ENCODE assay signal across 27 cellular contexts in the genomic region with DNA sequence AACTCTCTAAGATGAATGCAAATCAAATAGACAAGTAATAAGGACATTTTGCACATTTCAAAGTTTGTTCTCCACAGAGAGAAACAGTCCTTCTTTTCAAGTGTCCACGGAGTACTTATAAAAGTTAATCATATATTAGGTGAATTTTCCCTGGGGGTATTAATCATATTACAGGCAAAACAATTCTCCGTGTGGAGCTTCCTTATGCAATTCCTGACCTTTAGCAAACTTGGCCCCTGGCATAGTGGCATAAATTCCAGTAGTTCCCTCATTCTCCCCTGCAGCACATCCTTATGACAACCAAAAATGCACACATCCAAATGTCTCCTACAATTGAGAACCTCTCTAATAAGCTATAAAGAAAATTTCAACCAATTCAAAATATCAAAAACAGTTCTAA. TPM values are rescaled to one million over a fixed set of nuclear protein-coding genes. Genes with fewer than 3 reads are reported as not detected.
A peak's percentile ranks its signal among the peaks of the same experiment; 100 is the strongest.
DNase-seq lines count a peak whose midpoint lies in the region; ATAC-seq, FAIRE-seq and TF ChIP-seq lines count a peak whose summit lies in the region.
"Had no signal": no experiment of that assay in that cellular context is flagged by ENCODE, and none has a peak within 500 bp of the region (broad histone marks: within the 10 kb centered on the region; RNA-seq: fewer than 3 reads in every experiment).

No MANE protein-coding gene starts in this region.

- TF ChIP-seq POLR2A in erythroblast (IDR thresholded peaks at IDR 0.05; ENCODE audit: low read length) = no peak

- no peak for FAIRE-seq in bronchial epithelial cell (lab: Jason Lieb, UNC)
- FAIRE-seq: GM12878 had no signal

- in situ Hi-C loops in ACHN (cut with HindIII; ENCODE audit: low pct_ligation_motif_present, low pct_unique_long_range_greater_than_20kb, low sequenced_read_pairs) = no loop called here

- H3K27me3 ChIP-seq in bronchial epithelial cell (ENCODE audit: control insufficient read depth, insufficient read depth, low read length) = no peaks in the 10 kb centered on the region
- H3K27me3 ChIP-seq: neural progenitor cell, SJSA1 had no signal

- H3K4me3 ChIP-seq in bronchial epithelial cell (ENCODE audit: low read depth, low read length) = no peak overlapping the region
- H3K4me3 ChIP-seq: GM12878, neural progenitor cell, psoas muscle, SJSA1 had no signal

- no peaks in the 10 kb centered on the region for H3K36me3 ChIP-seq in bronchial epithelial cell (ENCODE audit: control insufficient read depth, insufficient read depth, low read length)
- H3K36me3 ChIP-seq: neural progenitor cell, SJSA1 had no signal

- peak; percentile 56 for DNase-seq in ACHN
- DNase-seq in LoVo (ENCODE audit: low spot score) = peak; percentile 56
- peak; percentile 35 for DNase-seq in bronchial epithelial cell (ENCODE audit: low read depth)
- peak; percentile 46 for DNase-seq in kidney glomerular epithelial cell (lab: John Stamatoyannopoulos, UW)
- DNase-seq in NCI-H1694 (lab: John Stamatoyannopoulos, UW) = no peak
- DNase-seq in HPDE6-E6E7 (ENCODE audit: extremely low spot score) = no peak
- DNase-seq in erythroblast (lab: John Stamatoyannopoulos, UW) = no peak
- DNase-seq: activated CD8-positive, alpha-beta memory T cell treated with anti-CD3 and anti-CD28 coated beads, Interleukin-2, amount 50 U/mL, for 4 hours; cerebellar nuclear complex; DMS 273 treated with DMSO at 0.1 percent for 48 hours; effector CD4-positive, alpha-beta T cell; head of caudate nucleus; Kasumi-1; left ventricle myocardium superior; NCI-H1105; NCI-H2081; NCI-H446; psoas muscle; stimulated activated CD4-positive, alpha-beta T cell treated with anti-CD3 and anti-CD28 coated beads, Interleukin-1b, Interleukin-23, amount 100 ng/mL, for 48 hours had no signal

- ATAC-seq in HG02678 (IDR thresholded peaks at IDR 0.05; ENCODE audit: unreplicated experiment) = no peak
- ATAC-seq: activated naive CD4-positive, alpha-beta T cell treated with anti-CD3 and anti-CD28 coated beads, Interleukin-2, amount 50 U/mL, for 72 hours; activated T-helper 17 cell treated with anti-CD3 and anti-CD28 coated beads, Interleukin-2, amount 50 U/mL, for 72 hours; esophagus mucosa; GM12878; left ventricle myocardium superior; psoas muscle; stimulated activated effector memory CD8-positive, alpha-beta T cell treated with anti-CD3 and anti-CD28 coated beads, Interleukin-12 subunit alpha, Interleukin-12 subunit beta, amount 100 ng/mL, for 72 hours had no signal

- TF ChIP-seq CTCF in bronchial epithelial cell (IDR thresholded peaks at IDR 0.05; ENCODE audit: insufficient read depth, low read length, severe bottlenecking) = no peak

RNA-seq across cellular contexts. Expression of a gene that starts 34.4 kb away (rescaled TPM):
- total RNA-seq in bronchial epithelial cell = 9.5 and 28.8 TPM in 2 replicates

Comparison
In these comparisons a context has a peak if more than half of its experiments do, and no peak if none do; other contexts are left out.
1. DNase-seq: peak in ACHN (single experiment), LoVo (single experiment), bronchial epithelial cell (single experiment) and kidney glomerular epithelial cell (single experiment); none in NCI-H1694 (single experiment), HPDE6-E6E7 (single experiment) and erythroblast (0 of 2).